ENCODE assay signal across 21 cellular contexts in genomic region chr20:2817891-2818595, GRCh38. TPM values are rescaled to one million over a fixed set of nuclear protein-coding genes. Genes with fewer than 3 reads are reported as not detected.
DNase-seq lines count a peak whose midpoint lies in the region; ATAC-seq and TF ChIP-seq lines count a peak whose summit lies in the region.
"Had no signal": no experiment of that assay in that cellular context is flagged by ENCODE, and none has a peak within 500 bp of the region (broad histone marks: within the 10 kb centered on the region; RNA-seq: fewer than 3 reads in every experiment).

No MANE protein-coding gene starts in this region.

- H3K4me1 Mint-ChIP-seq in GM23338, result peaks cover 13% of the 10 kb centered on the region

- no peaks in the 10 kb centered on the region for H3K27me3 ChIP-seq in adipocyte (replicated peaks; ENCODE audit: control insufficient read depth, insufficient read depth, low read length)
- peaks cover 50% of the 10 kb centered on the region for H3K27me3 ChIP-seq in GM23338 (ENCODE audit: insufficient read depth)
- H3K27me3 ChIP-seq: ovary had no signal

- H3K36me3 ChIP-seq in adipocyte (ENCODE audit: control insufficient read depth, insufficient read depth, low read length, severe bottlenecking), result no peaks in the 10 kb centered on the region
- no peaks in the 10 kb centered on the region for H3K36me3 ChIP-seq in GM23338 (ENCODE audit: insufficient read depth)
- H3K36me3 ChIP-seq: BLaER1 treated with 17β-estradiol and CSF1 and Interleukin-3, amounts not matched to agents 10 nM and 100 nM; HAP-1; ovary; tibial artery had no signal

- no peak overlapping the region for H3K27ac ChIP-seq in GM23338 (ENCODE audit: low read depth)
- H3K27ac ChIP-seq: BLaER1 treated with 17β-estradiol and CSF1 and Interleukin-3, amounts not matched to agents 10 nM and 100 nM; dorsolateral prefrontal cortex; ovary; tibial artery had no signal

- TF ChIP-seq CTCF in GM23338 (conservative IDR thresholded peaks at IDR 0.05; ENCODE audit: low read depth in 2 of 2), result no peak

- H4K20me1 ChIP-seq in GM23338 (replicated peaks; ENCODE audit: insufficient read depth), result no peaks in the 10 kb centered on the region
- H4K20me1 ChIP-seq: BLaER1 treated with 17β-estradiol and CSF1 and Interleukin-3, amounts not matched to agents 10 nM and 100 nM had no signal

- ATAC-seq in GM23338, result no peak
- ATAC-seq: PC-3 had no signal

- intact Hi-C loops in cardiac septum (cut with DNase I), result no loop called here

- peaks cover 15% of the 10 kb centered on the region for H3K9me3 Mint-ChIP-seq in GM23338

- DNase-seq in adipocyte (ENCODE audit: low read depth), result peak; percentile 39
- peak; percentile 50 for DNase-seq in cardiac septum (ENCODE audit: low spot score)
- peak; percentile 14 for DNase-seq in stimulated activated CD8-positive, alpha-beta memory T cell treated with anti-CD3 and anti-CD28 coated beads, Interleukin-4, amount 100 ng/mL, for 48 hours
- DNase-seq in GM23338 (ENCODE audit: low spot score), result no peak
- no peak for DNase-seq in NCI-H187 treated with DMSO at 0.1 percent for 48 hours (lab: John Stamatoyannopoulos, UW)
- DNase-seq: activated CD4-positive, alpha-beta T cell treated with anti-CD3 and anti-CD28 coated beads for 48 hours; activated T-cell treated with anti-CD3 and anti-CD28 coated beads, Interleukin-2, amount 50 U/mL, for 24 hours; DMS 273 treated with DMSO at 0.1 percent for 48 hours; dorsolateral prefrontal cortex; hippocampal formation; Karpas-422; NCI-H2171 treated with DMSO at 0.1 percent for 48 hours; NCI-H774; PC-3; small intestine had no signal

- peaks cover 7% of the 10 kb centered on the region; the same call in 2 of the 3 replicates for H3K36me3 Mint-ChIP-seq in GM23338 (ENCODE audit: low read depth)
- H3K36me3 Mint-ChIP-seq: activated naive CD8-positive, alpha-beta T cell had no signal

- H3K27ac Mint-ChIP-seq in GM23338, result no peak overlapping the region
- H3K27ac Mint-ChIP-seq: activated naive CD8-positive, alpha-beta T cell; activated T-cell treated with anti-CD3 and anti-CD28 coated beads, Interleukin-2, amount 50 U/mL, for 24 hours; brain had no signal

- H3K79me2 ChIP-seq in GM23338 (replicated peaks; ENCODE audit: insufficient read depth), result no peaks in the 10 kb centered on the region

- no peaks in the 10 kb centered on the region for H3K9me2 ChIP-seq in GM23338 (ENCODE audit: insufficient read depth)

- H3K4me2 ChIP-seq in GM23338, result no peak overlapping the region

- H3K4me3 ChIP-seq in adipocyte (ENCODE audit: low read length), result peak overlapping the region; percentile 8
- H3K4me3 ChIP-seq in GM23338, result no peak overlapping the region
- H3K4me3 ChIP-seq: BLaER1 treated with 17β-estradiol and CSF1 and Interleukin-3, amounts not matched to agents 10 nM and 100 nM; dorsolateral prefrontal cortex; HAP-1; ovary; tibial artery had no signal

- H3K9me3 ChIP-seq in adipocyte (ENCODE audit: control insufficient read depth, low read length), result no peaks in the 10 kb centered on the region
- H3K9me3 ChIP-seq: HAP-1, ovary, tibial artery had no signal

- H3K9ac ChIP-seq in adipocyte (ENCODE audit: low read length), result no peak overlapping the region
- H3K9ac ChIP-seq: BLaER1 treated with 17β-estradiol and CSF1 and Interleukin-3, amounts not matched to agents 10 nM and 100 nM had no signal

- no peaks in the 10 kb centered on the region for H3F3A ChIP-seq in GM23338 (replicated peaks; ENCODE audit: low read depth)

- H3K4me1 ChIP-seq in adipocyte (ENCODE audit: control insufficient read depth, insufficient read depth, low read length) (peaks cover 73% of the 10 kb centered on the region), GM23338 (ENCODE audit: insufficient read depth) (peaks cover 4% of the 10 kb centered on the region; the same call in 1 of the 2 replicates)
- H3K4me1 ChIP-seq: HAP-1 had no signal

- H3K4me3 Mint-ChIP-seq in GM23338, result no peak overlapping the region
- H3K4me3 Mint-ChIP-seq: activated naive CD8-positive, alpha-beta T cell; activated T-cell treated with anti-CD3 and anti-CD28 coated beads, Interleukin-2, amount 50 U/mL, for 24 hours; brain had no signal

- peaks cover 35% of the 10 kb centered on the region for H3K27me3 Mint-ChIP-seq in GM23338 (ENCODE audit: insufficient read depth, low read depth, poor library complexity)

- H2AFZ ChIP-seq in GM23338, result no peak overlapping the region

TF ChIP-seq in GM23338, 12 proteins besides CTCF, POLR2A, EP300 and RAD21:
- TF ChIP-seq EZH2 (IDR thresholded peaks at IDR 0.05; ENCODE audit: low read depth, unreplicated experiment) (no peak), ZNF114 (CRISPR knock-in tag; IDR thresholded peaks at IDR 0.05) (no peak), STAT1 (IDR thresholded peaks at IDR 0.05; ENCODE audit: unreplicated experiment) (no peak), NANOG (IDR thresholded peaks at IDR 0.05; ENCODE audit: borderline replicate concordance) (no peak), ZNF462 (CRISPR knock-in tag; IDR thresholded peaks at IDR 0.05) (no peak), EZH2phosphoT487 (IDR thresholded peaks at IDR 0.05; ENCODE audit: unreplicated experiment) (no peak)

RNA-seq across cellular contexts. Expression of gene TMEM239, which starts 1.9 kb away (rescaled TPM):
- total RNA-seq in cardiac septum, result not detected
- total RNA-seq in GM23338 (2014; rRNA removed; shearing (Covaris generic)), result not detected in 2 replicates
- not detected in 2 replicates for polyA plus RNA-seq in GM23338 (2016; fragmentation: Nextera tagmentation; extraction: Ambion mirVana)
- total RNA-seq: dorsolateral prefrontal cortex, ovary had no signal
- polyA plus RNA-seq: ovary, small intestine had no signal

RNA-seq across cellular contexts. Expression of gene C20orf141, which starts 3.3 kb away (rescaled TPM):
- not detected for total RNA-seq in cardiac septum
- not detected in 2 replicates for total RNA-seq in GM23338 (2014; rRNA removed; shearing (Covaris generic))
- not detected in 2 replicates for polyA plus RNA-seq in GM23338 (2016; fragmentation: Nextera tagmentation; extraction: Ambion mirVana)
- total RNA-seq: dorsolateral prefrontal cortex, PC-3 had no signal
- polyA plus RNA-seq: ovary, small intestine had no signal

RNA-seq across cellular contexts. Expression of gene CPXM1, which starts 17.6 kb away (rescaled TPM):
- 0.19 TPM for total RNA-seq in cardiac septum
- total RNA-seq in GM23338 (2014; rRNA removed; shearing (Covaris generic)), result 21.5 and 29.3 TPM in 2 replicates
- 15.3 and 17.0 TPM in 2 replicates for polyA plus RNA-seq in GM23338 (2016; fragmentation: Nextera tagmentation; extraction: Ambion mirVana)
- total RNA-seq: PC-3 had no signal

RNA-seq across cellular contexts. Expression of gene PCED1A, which starts 22.4 kb away (rescaled TPM):
- total RNA-seq in cardiac septum, result 12.8 TPM
- total RNA-seq in GM23338 (2014; rRNA removed; shearing (Covaris generic)), result 8.9 and 9.9 TPM in 2 replicates
- 5.0 and 5.3 TPM in 2 replicates for polyA plus RNA-seq in GM23338 (2016; fragmentation: Nextera tagmentation; extraction: Ambion mirVana)

RNA-seq across cellular contexts. Expression of gene VPS16, which starts 22.5 kb away (rescaled TPM):
- total RNA-seq in cardiac septum, result 23.3 TPM
- 17.7 and 20.4 TPM in 2 replicates for total RNA-seq in GM23338 (2014; rRNA removed; shearing (Covaris generic))
- polyA plus RNA-seq in GM23338 (2016; fragmentation: Nextera tagmentation; extraction: Ambion mirVana), result 11.2 and 13.5 TPM in 2 replicates

Comparison
In these comparisons a context has a peak if more than half of its experiments do, and no peak if none do; other contexts are left out.
1. DNase-seq: peak in adipocyte (single experiment), cardiac septum (single experiment) and stimulated activated CD8-positive, alpha-beta memory T cell treated with anti-CD3 and anti-CD28 coated beads, Interleukin-4, amount 100 ng/mL, for 48 hours (single experiment); none in GM23338 (single experiment) and NCI-H187 treated with DMSO at 0.1 percent for 48 hours (single experiment).
2. RNA of gene CPXM1, which starts 17.6 kb away (total RNA-seq): 21.5 to 29.3 TPM in GM23338; 0.19 TPM in cardiac septum (single experiment); every median in the first group is over 10 times any median in the second.